In genomic region chr5:11048760-11049159, GRCh38 we compare ENCODE assay signal across 1 cellular context.
TF ChIP-seq lines count a peak whose summit lies in the region.

No MANE protein-coding gene starts in this region.

TF ChIP-seq in SK-N-SH, 30 proteins besides CTCF, POLR2A, EP300 and RAD21 (continued from another document):
- TF ChIP-seq POLR2AphosphoS5 (IDR thresholded peaks at IDR 0.05; ENCODE audit: low read depth, low read length) (no peak), USF1 (IDR thresholded peaks at IDR 0.05; ENCODE audit: borderline replicate concordance, low read depth) (no peak), SMC3 (IDR thresholded peaks at IDR 0.05; ENCODE audit: low read depth, low read length) (no peak), TEAD4 (IDR thresholded peaks at IDR 0.05; ENCODE audit: borderline replicate concordance, insufficient read depth) (no peak), FOXJ3 (CRISPR knock-in tag; IDR thresholded peaks at IDR 0.05) (no peak), USF2 (IDR thresholded peaks at IDR 0.05; ENCODE audit: borderline replicate concordance, low read depth, low read length) (no peak)
